In genomic region chr1:54971317-54971791, GRCh38 we compare ENCODE assay signal across 8 cellular contexts. TPM values are rescaled to one million over a fixed set of nuclear protein-coding genes. Genes with fewer than 3 reads are reported as not detected.
DNase-seq lines count a peak whose midpoint lies in the region; ATAC-seq, FAIRE-seq and TF ChIP-seq lines count a peak whose summit lies in the region.

No MANE protein-coding gene starts in this region.

- POLR2A ChIA-PET in endothelial cell of umbilical vein (lab: Charles Lee): no interaction called here

- H3K9me3 ChIP-seq in endothelial cell of umbilical vein (replicated peaks; ENCODE audit: control insufficient read depth, insufficient read depth, low read length) (no peaks in the 10 kb centered on the region), mesenchymal stem cell (ENCODE audit: control insufficient read depth, low read length) (no peaks in the 10 kb centered on the region)

- intact Hi-C loops in endothelial cell of umbilical vein (cut with micrococcal nuclease): no loop called here

- H3K27me3 ChIP-seq in GM06990 (replicated peaks; ENCODE audit: control insufficient read depth, insufficient read depth, low read length) (no peaks in the 10 kb centered on the region), endothelial cell of umbilical vein (ENCODE audit: control insufficient read depth in 2 of 2, insufficient read depth in 2 of 2, low read length in 2 of 2) (peaks cover 2% of the 10 kb centered on the region in 2 experiments), mesenchymal stem cell (ENCODE audit: control insufficient read depth in 1 of 2, insufficient read depth in 1 of 2, low read length in 2 of 2) (no peaks in the 10 kb centered on the region)

- H3K27ac ChIP-seq in endothelial cell of umbilical vein (ENCODE audit: insufficient read depth, low read depth, low read length): no peak overlapping the region
- H3K27ac ChIP-seq in mesenchymal stem cell (ENCODE audit: low read length, poor library complexity, severe bottlenecking): no peak overlapping the region

- H4K20me1 ChIP-seq in endothelial cell of umbilical vein (replicated peaks; ENCODE audit: control insufficient read depth, extremely low read depth, insufficient read depth, low read length): no peaks in the 10 kb centered on the region

- H3K79me2 ChIP-seq in endothelial cell of umbilical vein (ENCODE audit: control insufficient read depth, insufficient read depth, low read length): no peaks in the 10 kb centered on the region

- peaks cover 8% of the 10 kb centered on the region for H3K4me1 ChIP-seq in endothelial cell of umbilical vein (ENCODE audit: control insufficient read depth, extremely low read depth, insufficient read depth, low read length)
- H3K4me1 ChIP-seq in mesenchymal stem cell (ENCODE audit: control insufficient read depth, insufficient read depth, low read depth, low read length): peaks cover 6% of the 10 kb centered on the region

- H3K79me1 ChIP-seq in mesenchymal stem cell (replicated peaks; ENCODE audit: low read length, poor library complexity, severe bottlenecking): no peaks in the 10 kb centered on the region

- H2BK120ac ChIP-seq in mesenchymal stem cell (ENCODE audit: low read depth, low read length): no peak overlapping the region

- H3K23ac ChIP-seq in mesenchymal stem cell (ENCODE audit: low read length in 2 of 2): no peak overlapping the region

- no peak for TF ChIP-seq POLR2A in endothelial cell of umbilical vein (IDR thresholded peaks at IDR 0.05; ENCODE audit: low read depth, low read length)

- no peak for TF ChIP-seq CTCF in GM06990 (IDR thresholded peaks at IDR 0.05; ENCODE audit: insufficient read depth, low read length, poor library complexity, severe bottlenecking)
- TF ChIP-seq CTCF in endothelial cell of umbilical vein (IDR thresholded peaks at IDR 0.05; ENCODE audit: extremely low read depth in 1 of 2, insufficient read depth in 1 of 2, low read depth in 1 of 2, low read length in 2 of 2): no peak

- H2BK15ac ChIP-seq in mesenchymal stem cell (ENCODE audit: low read depth, poor library complexity, severe bottlenecking): no peak overlapping the region

- peak overlapping the region; percentile 12 for H3K4me2 ChIP-seq in endothelial cell of umbilical vein (ENCODE audit: insufficient read depth, low read length)
- H3K4me2 ChIP-seq in mesenchymal stem cell (ENCODE audit: low read length, poor library complexity, severe bottlenecking): no peak overlapping the region

- FAIRE-seq in endothelial cell of umbilical vein (lab: Jason Lieb, UNC): peak; percentile 28

- H3K4me3 ChIP-seq in GM06990 (replicated peaks; ENCODE audit: low read depth, low read length) (no peak overlapping the region), endothelial cell of umbilical vein (replicated peaks in 1 of 3; ENCODE audit: insufficient read depth in 1 of 3, low read depth in 1 of 3, low read length in 3 of 3) (no peak overlapping the region), mesenchymal stem cell (ENCODE audit: insufficient read depth in 1 of 2, low read depth in 1 of 2, low read length in 2 of 2) (no peak overlapping the region)

- H2AK5ac ChIP-seq in mesenchymal stem cell (ENCODE audit: low read length, severe bottlenecking): no peak overlapping the region

- no peaks in the 10 kb centered on the region for H3K36me3 ChIP-seq in GM06990 (ENCODE audit: control insufficient read depth, insufficient read depth, low read length)
- no peaks in the 10 kb centered on the region for H3K36me3 ChIP-seq in endothelial cell of umbilical vein (ENCODE audit: control insufficient read depth in 2 of 2, extremely low read depth in 1 of 2, insufficient read depth in 2 of 2, low read length in 2 of 2)
- H3K36me3 ChIP-seq in mesenchymal stem cell (ENCODE audit: control insufficient read depth in 1 of 2, insufficient read depth in 2 of 2, low read depth in 1 of 2, low read length in 2 of 2): no peaks in the 10 kb centered on the region

- no peak overlapping the region for H2AFZ ChIP-seq in endothelial cell of umbilical vein (ENCODE audit: low read depth, low read length)
- H2AFZ ChIP-seq in mesenchymal stem cell (ENCODE audit: low read depth, low read length): no peak overlapping the region

- no peak overlapping the region for H3K4ac ChIP-seq in mesenchymal stem cell (ENCODE audit: low read depth in 1 of 2, low read length in 2 of 2)

- H2BK5ac ChIP-seq in mesenchymal stem cell (ENCODE audit: low read depth, low read length, poor library complexity, severe bottlenecking): no peak overlapping the region

- H3K9me1 ChIP-seq in endothelial cell of umbilical vein (replicated peaks; ENCODE audit: control insufficient read depth, extremely low read depth, insufficient read depth, low read length): no peaks in the 10 kb centered on the region

- peak; percentile 87 for ATAC-seq in GM21447 (IDR thresholded peaks at IDR 0.05; ENCODE audit: unreplicated experiment)
- ATAC-seq in HG03520 (IDR thresholded peaks at IDR 0.05; ENCODE audit: unreplicated experiment): peak; percentile 80
- ATAC-seq in GM19324 (IDR thresholded peaks at IDR 0.05; ENCODE audit: low FRiP score, unreplicated experiment): no peak

- BruUV-seq in endothelial cell of umbilical vein (replicated peaks; lab: Mats Ljungman, UMichigan): no TSS peak

- DNase-seq in GM06990 (ENCODE audit: extremely low read depth, insufficient read length) (peak; percentile 66), endothelial cell of umbilical vein (ENCODE audit: low read depth, low spot score) (peak; percentile 24), pons (ENCODE audit: low spot score) (no peak), mesenchymal stem cell (no peak), NCI-H146 treated with DMSO at 0.1 percent for 48 hours (lab: John Stamatoyannopoulos, UW; ENCODE audit: unreplicated experiment) (no peak)

- H3K9ac ChIP-seq in endothelial cell of umbilical vein (replicated peaks; ENCODE audit: extremely low read depth, insufficient read depth, low read length) (no peak overlapping the region), mesenchymal stem cell (ENCODE audit: low read length) (no peak overlapping the region)

- WGBS in mesenchymal stem cell: 79% methylated on average over 5 of the region's 7 CpGs

- peak overlapping the region in 1 of 2 experiments; percentile 69 for H3K14ac ChIP-seq in mesenchymal stem cell (ENCODE audit: low read length in 2 of 2)

- CTCF ChIA-PET in endothelial cell of umbilical vein (lab: Charles Lee): interaction anchor here (2.0 kb wide), 1 partner anchor 21 kb away, joined by 8 read pairs; no protein-coding TSS in a partner anchor

- H2BK12ac ChIP-seq in mesenchymal stem cell (ENCODE audit: low read length in 2 of 2): no peak overlapping the region

- H4K8ac ChIP-seq in mesenchymal stem cell (ENCODE audit: low read length): no peak overlapping the region

- no peak overlapping the region for H3K18ac ChIP-seq in mesenchymal stem cell (ENCODE audit: low read depth in 1 of 2, low read length in 2 of 2)

- H4K91ac ChIP-seq in mesenchymal stem cell (ENCODE audit: low read length): no peak overlapping the region

- dilution Hi-C loops in endothelial cell of umbilical vein (cut with MboI; ENCODE audit: extremely low pct_ligation_motif_present, low sequenced_read_pairs): no loop called here

TF ChIP-seq in endothelial cell of umbilical vein, 7 proteins besides CTCF, POLR2A, EP300 and RAD21:
- TF ChIP-seq POLR2AphosphoS5 (IDR thresholded peaks at IDR 0.05; ENCODE audit: insufficient read depth, low read depth, low read length): no peak
- no peak for TF ChIP-seq EZH2 (IDR thresholded peaks at IDR 0.05; ENCODE audit: borderline replicate concordance, low read depth, low read length, severe bottlenecking)
- TF ChIP-seq JUN (IDR thresholded peaks at IDR 0.05; ENCODE audit: borderline replicate concordance, insufficient read depth, insufficient read length, low read depth): peak; percentile 44
- no peak for TF ChIP-seq MYC (IDR thresholded peaks at IDR 0.05; ENCODE audit: low read depth, low read length)
- no peak for TF ChIP-seq MAX (IDR thresholded peaks at IDR 0.05; ENCODE audit: insufficient read depth, insufficient read length)
- TF ChIP-seq FOS (IDR thresholded peaks at IDR 0.05; ENCODE audit: borderline replicate concordance, insufficient read depth, low read length): peak; percentile 80
- no peak for TF ChIP-seq GATA2 (IDR thresholded peaks at IDR 0.05; ENCODE audit: insufficient read depth, insufficient read length, low read depth, low read length)
TF ChIP-seq in endothelial cell of umbilical vein: peak in this region for 2.

RNA-seq across cellular contexts. Expression of gene TMEM61, which starts 9.1 kb away (rescaled TPM):
- not detected in 2 replicates for total RNA-seq in endothelial cell of umbilical vein
- polyA plus RNA-seq in endothelial cell of umbilical vein: not detected in 2 replicates
- not detected in 2 replicates for polyA plus RNA-seq in endothelial cell of umbilical vein (2011; cell fraction: cytosol; rRNA removed)
- not detected in 2 replicates for polyA plus RNA-seq in endothelial cell of umbilical vein (2011; cell fraction: nucleus; rRNA removed)
- not detected in 2 replicates for polyA plus RNA-seq in endothelial cell of umbilical vein (2012)
- not detected in 2 replicates for polyA minus RNA-seq in endothelial cell of umbilical vein
- not detected for polyA minus RNA-seq in endothelial cell of umbilical vein (2011; cell fraction: cytosol; rRNA and poly(A)+ RNA removed)
- not detected in 2 replicates for polyA minus RNA-seq in endothelial cell of umbilical vein (2011; cell fraction: nucleus; rRNA and poly(A)+ RNA removed)
- not detected for polyA plus RNA-seq in mesenchymal stem cell (2013, experiment 1 of 2)
- polyA plus RNA-seq in mesenchymal stem cell (2013, experiment 2 of 2): not detected

RNA-seq across cellular contexts. Expression of gene BSND, which starts 27.4 kb away (rescaled TPM):
- total RNA-seq in endothelial cell of umbilical vein: not detected in 2 replicates
- polyA plus RNA-seq in endothelial cell of umbilical vein: not detected in 2 replicates
- not detected in 2 replicates for polyA plus RNA-seq in endothelial cell of umbilical vein (2011; cell fraction: cytosol; rRNA removed)
- polyA plus RNA-seq in endothelial cell of umbilical vein (2011; cell fraction: nucleus; rRNA removed): not detected in 2 replicates
- polyA plus RNA-seq in endothelial cell of umbilical vein (2012): not detected in 2 replicates
- polyA minus RNA-seq in endothelial cell of umbilical vein: not detected in 2 replicates
- polyA minus RNA-seq in endothelial cell of umbilical vein (2011; cell fraction: cytosol; rRNA and poly(A)+ RNA removed): not detected
- polyA minus RNA-seq in endothelial cell of umbilical vein (2011; cell fraction: nucleus; rRNA and poly(A)+ RNA removed): not detected in 2 replicates
- polyA plus RNA-seq in mesenchymal stem cell (2013, experiment 1 of 2): not detected
- polyA plus RNA-seq in mesenchymal stem cell (2013, experiment 2 of 2): not detected

Comparison
In these comparisons a context has a peak if more than half of its experiments do, and no peak if none do; other contexts are left out.
1. DNase-seq: peak in GM06990 (single experiment) and endothelial cell of umbilical vein (single experiment); none in pons (single experiment), mesenchymal stem cell (single experiment) and NCI-H146 treated with DMSO at 0.1 percent for 48 hours (single experiment).